Comparison of ENCODE assay signal across 16 cellular contexts in the genomic region with DNA sequence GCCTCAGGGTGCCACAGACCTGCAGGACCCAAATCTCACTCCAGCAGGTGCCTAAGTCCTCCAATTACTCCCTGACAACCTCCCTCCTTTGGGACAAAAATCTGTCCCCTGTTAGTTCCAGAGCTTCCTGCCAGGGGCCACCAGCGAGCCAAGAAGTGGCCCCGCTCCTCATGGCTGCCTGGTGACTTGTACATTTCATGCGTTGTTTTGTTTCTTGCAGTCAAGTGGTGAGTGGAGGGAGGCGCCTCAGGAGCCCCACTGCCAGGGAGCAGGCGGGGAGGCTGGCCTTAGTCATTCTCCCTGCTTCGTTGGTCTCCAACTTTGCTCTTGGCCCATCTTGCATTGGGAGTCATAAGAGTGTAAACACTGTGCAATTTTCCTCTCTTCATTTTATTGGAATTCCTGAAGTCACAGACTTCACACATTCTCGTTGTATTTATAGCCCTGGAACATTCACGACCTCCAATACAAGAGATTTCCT.
DNase-seq lines count a peak whose midpoint lies in the region; ATAC-seq and TF ChIP-seq lines count a peak whose summit lies in the region.
"Had no signal": no experiment of that assay in that cellular context is flagged by ENCODE, and none has a peak within 500 bp of the region (broad histone marks: within the 10 kb centered on the region; RNA-seq: fewer than 3 reads in every experiment).

No MANE protein-coding gene starts in this region.

- in situ Hi-C loops in ACHN (cut with HindIII; ENCODE audit: low pct_ligation_motif_present, low pct_unique_long_range_greater_than_20kb, low sequenced_read_pairs) = no loop called here
- in situ Hi-C loops in G401 (cut with HindIII; ENCODE audit: low sequenced_read_pairs) = no loop called here

- intact Hi-C loops in dorsolateral prefrontal cortex (cut with DNase I) = no loop called here

- no peak overlapping the region for H3K27ac ChIP-seq in dorsolateral prefrontal cortex
- H3K27ac ChIP-seq: neutrophil had no signal

- no peak overlapping the region for H3K4me3 ChIP-seq in dorsolateral prefrontal cortex

- DNase-seq in ACHN (peak; percentile 90), G401 (ENCODE audit: low spot score) (peak; percentile 4), RPMI8226 (peak; percentile 37), mesenteric fat pad (ENCODE audit: low spot score) (peak; percentile 79), dorsolateral prefrontal cortex (no peak), epidermal melanocyte (ENCODE audit: insufficient read length, low spot score) (no peak), NCI-H2196 (lab: John Stamatoyannopoulos, UW; ENCODE audit: unreplicated experiment) (no peak)
- DNase-seq: activated CD4-positive, CD25-positive, alpha-beta regulatory T cell; anterior cingulate cortex; COR-L47; glutamatergic neuron; NCI-H2029 treated with DMSO at 0.1 percent for 48 hours; NCI-H69; stimulated activated CD4-positive, alpha-beta T cell treated with anti-CD3 and anti-CD28 coated beads, Interleukin-2, amount 100 ng/mL, for 48 hours had no signal

- no peak for ATAC-seq in GM21717 (IDR thresholded peaks at IDR 0.05; ENCODE audit: unreplicated experiment)

- no peaks in the 10 kb centered on the region for H3K27me3 ChIP-seq in dorsolateral prefrontal cortex

- TF ChIP-seq CTCF in dorsolateral prefrontal cortex (IDR thresholded peaks at IDR 0.05 in 54 of 56, conservative IDR thresholded peaks at IDR 0.05 in 2 of 56; ENCODE audit: low read depth in 1 of 56, partially characterized antibody in 56 of 56) = no peak

Comparison
In these comparisons a context has a peak if more than half of its experiments do, and no peak if none do; other contexts are left out.
1. DNase-seq: peak in ACHN (single experiment), G401 (single experiment), RPMI8226 (single experiment) and mesenteric fat pad (single experiment); none in dorsolateral prefrontal cortex (0 of 10), epidermal melanocyte (single experiment) and NCI-H2196 (single experiment).